Comparison of ENCODE assay signal across 8 cellular contexts in genomic region chr16:77191259-77191969, GRCh38. TPM values are rescaled to one million over a fixed set of nuclear protein-coding genes. Genes with fewer than 3 reads are reported as not detected.
DNase-seq lines count a peak whose midpoint lies in the region; ATAC-seq and TF ChIP-seq lines count a peak whose summit lies in the region.

No MANE protein-coding gene starts in this region.

- H3K27ac Mint-ChIP-seq in activated T-helper 17 cell treated with anti-CD3 and anti-CD28 coated beads, Interleukin-2, amount 50 U/mL, for 72 hours = peak overlapping the region; percentile 99

- H3K4me3 ChIP-seq in cardiac muscle cell = peak overlapping the region; percentile 67
- peak overlapping the region; percentile 97 for H3K4me3 ChIP-seq in retinal pigment epithelial cell (ENCODE audit: low read length)

- TF ChIP-seq CTCF in cardiac muscle cell (IDR thresholded peaks at IDR 0.05; ENCODE audit: low read depth, low read length) (no peak), retinal pigment epithelial cell (conservative IDR thresholded peaks at IDR 0.05; ENCODE audit: low read depth, low read length) (no peak)

- peak overlapping the region; percentile 92 for H3K27ac ChIP-seq in cardiac muscle cell

- ATAC-seq in activated T-helper 17 cell treated with anti-CD3 and anti-CD28 coated beads, Interleukin-2, amount 50 U/mL, for 72 hours (replicated peaks) = no peak
- no peak for ATAC-seq in HG02840 (IDR thresholded peaks at IDR 0.05; ENCODE audit: low FRiP score, unreplicated experiment)

- H3K4me3 Mint-ChIP-seq in activated T-helper 17 cell treated with anti-CD3 and anti-CD28 coated beads, Interleukin-2, amount 50 U/mL, for 72 hours = peak overlapping the region; percentile 91

- peaks cover 56% of the 10 kb centered on the region for H3K36me3 Mint-ChIP-seq in activated T-helper 17 cell treated with anti-CD3 and anti-CD28 coated beads, Interleukin-2, amount 50 U/mL, for 72 hours (ENCODE audit: low read depth)

- no peaks in the 10 kb centered on the region for H3K27me3 Mint-ChIP-seq in activated T-helper 17 cell treated with anti-CD3 and anti-CD28 coated beads, Interleukin-2, amount 50 U/mL, for 72 hours

- no peaks in the 10 kb centered on the region for H3K27me3 ChIP-seq in cardiac muscle cell

- peaks cover 20% of the 10 kb centered on the region for H3K4me1 Mint-ChIP-seq in activated T-helper 17 cell treated with anti-CD3 and anti-CD28 coated beads, Interleukin-2, amount 50 U/mL, for 72 hours

- H3K9me3 ChIP-seq in cardiac muscle cell (ENCODE audit: low read depth) = no peaks in the 10 kb centered on the region

- H3K9me3 Mint-ChIP-seq in activated T-helper 17 cell treated with anti-CD3 and anti-CD28 coated beads, Interleukin-2, amount 50 U/mL, for 72 hours = no peaks in the 10 kb centered on the region

- in situ Hi-C loops in KBM-7 (cut with MboI; ENCODE audit: low pct_unique_long_range_greater_than_20kb, low sequenced_read_pairs) = no loop called here

- peaks cover 8% of the 10 kb centered on the region for H3K36me3 ChIP-seq in cardiac muscle cell

- peaks cover 2% of the 10 kb centered on the region for H3K4me1 ChIP-seq in cardiac muscle cell (ENCODE audit: low read depth)

- peak; percentile 40 for DNase-seq in NCI-H748 (lab: John Stamatoyannopoulos, UW; ENCODE audit: unreplicated experiment)
- DNase-seq in NCI-H748 treated with DMSO at 0.1 percent for 48 hours (lab: John Stamatoyannopoulos, UW) = no peak
- DNase-seq in KBM-7 = peak; percentile 40
- DNase-seq in cardiac muscle cell (ENCODE audit: low read depth in 1 of 2, low spot score in 1 of 2) = peak in 1 of 2 donors; percentile 13
- no peak for DNase-seq in retinal pigment epithelial cell (ENCODE audit: low read depth)
- no peak for DNase-seq in NCI-H345 (lab: John Stamatoyannopoulos, UW)

RNA-seq across cellular contexts. Expression of gene MON1B, which starts 0.4 kb away (rescaled TPM):
- total RNA-seq in activated T-helper 17 cell treated with anti-CD3 and anti-CD28 coated beads, Interleukin-2, amount 50 U/mL, for 72 hours = 10 to 100 TPM; 62.8 to 71.3 TPM
- total RNA-seq in cardiac muscle cell = 14.6 and 22.8 TPM in 2 replicates
- 21.0 and 32.2 TPM in 2 replicates for polyA plus RNA-seq in cardiac muscle cell

RNA-seq across cellular contexts. Expression of gene SYCE1L, which starts 7.8 kb away (rescaled TPM):
- total RNA-seq in activated T-helper 17 cell treated with anti-CD3 and anti-CD28 coated beads, Interleukin-2, amount 50 U/mL, for 72 hours = 1 to 10 TPM; 2.6 to 3.2 TPM
- 0.99 and 3.2 TPM in 2 replicates for total RNA-seq in cardiac muscle cell
- polyA plus RNA-seq in cardiac muscle cell = 6.6 and 7.2 TPM in 2 replicates

Comparison
In these comparisons a context has a peak if more than half of its experiments do, and no peak if none do; other contexts are left out.
1. DNase-seq: peak in NCI-H748 (single experiment) and KBM-7 (single experiment); none in NCI-H748 treated with DMSO at 0.1 percent for 48 hours (single experiment), retinal pigment epithelial cell (single experiment) and NCI-H345 (single experiment).